In the genomic region with DNA sequence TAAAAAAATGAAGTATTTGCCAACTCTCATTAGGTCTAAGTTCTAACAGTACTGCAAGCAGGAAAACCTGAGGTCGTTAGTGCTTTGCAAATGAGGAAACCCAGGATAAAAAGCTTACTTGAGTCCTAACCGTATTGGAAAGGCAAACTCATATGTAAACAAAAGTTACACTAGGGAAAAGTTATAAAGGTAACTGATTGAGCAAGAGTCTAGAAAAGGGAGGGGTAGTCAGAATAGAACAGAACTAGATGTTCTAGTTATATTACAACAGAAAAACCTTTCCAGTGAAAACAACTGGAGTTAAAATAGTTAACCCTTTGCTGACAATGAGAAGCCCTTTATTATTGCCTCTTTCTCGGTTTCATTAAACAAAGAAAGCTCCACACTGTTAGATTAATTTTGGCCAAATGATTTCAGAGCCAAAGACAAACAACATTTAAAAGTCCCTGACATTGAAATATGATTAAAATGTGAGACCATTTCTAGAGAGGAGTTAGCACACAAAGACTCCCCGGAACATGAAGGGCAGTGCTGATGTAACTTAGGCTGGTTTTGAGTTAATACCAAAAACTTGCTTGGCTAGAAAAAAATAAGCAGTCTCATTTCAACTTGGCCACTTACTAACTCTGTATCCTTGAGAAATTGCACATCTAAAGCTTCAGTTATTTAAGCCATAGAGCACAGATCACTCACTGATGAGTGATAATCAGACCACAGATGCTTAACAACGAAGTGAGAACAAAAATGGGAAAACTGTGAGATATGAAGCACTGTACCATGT, we compare ENCODE assay signal across 14 cellular contexts.
DNase-seq lines count a peak whose midpoint lies in the region; ATAC-seq and TF ChIP-seq lines count a peak whose summit lies in the region.
"Had no signal": no experiment of that assay in that cellular context is flagged by ENCODE, and none has a peak within 500 bp of the region (broad histone marks: within the 10 kb centered on the region; RNA-seq: fewer than 3 reads in every experiment).

No MANE protein-coding gene starts in this region.

- no peak for TF ChIP-seq CTCF in cardiac fibroblast (IDR thresholded peaks at IDR 0.05; ENCODE audit: low read depth, low read length)

- DNase-seq in HuH-7.5 (ENCODE audit: low spot score) (peak; percentile 9), cardiac fibroblast (ENCODE audit: low read depth in 2 of 2) (peak; percentile 74 to 81), iris pigment epithelial cell (ENCODE audit: low read depth) (peak; percentile 66), skeletal muscle cell (ENCODE audit: low read depth) (peak; percentile 18), DMS153 (lab: John Stamatoyannopoulos, UW) (no peak), SW480 (ENCODE audit: low spot score) (no peak), D341Med (ENCODE audit: low spot score) (no peak)
- DNase-seq: activated CD4-positive, alpha-beta T cell treated with anti-CD3 and anti-CD28 coated beads for 48 hours; cerebellar nuclear complex; midbrain; NCI-H2107; T-cell had no signal

- H3K4me3 ChIP-seq in cardiac fibroblast (replicated peaks in 1 of 2; ENCODE audit: low read depth in 2 of 2, low read length in 2 of 2) (no peak overlapping the region), skeletal muscle cell (ENCODE audit: low read depth, low read length) (no peak overlapping the region)
- H3K4me3 ChIP-seq: K562 had no signal

- no peak for ATAC-seq in GM18867 (IDR thresholded peaks at IDR 0.05; ENCODE audit: unreplicated experiment)
- ATAC-seq: K562, T-cell had no signal

Comparison
In these comparisons a context has a peak if more than half of its experiments do, and no peak if none do; other contexts are left out.
1. DNase-seq: peak in HuH-7.5 (single experiment), cardiac fibroblast (2 of 2), iris pigment epithelial cell (single experiment) and skeletal muscle cell (single experiment); none in DMS153 (single experiment), SW480 (single experiment) and D341Med (single experiment).